In the genomic region with DNA sequence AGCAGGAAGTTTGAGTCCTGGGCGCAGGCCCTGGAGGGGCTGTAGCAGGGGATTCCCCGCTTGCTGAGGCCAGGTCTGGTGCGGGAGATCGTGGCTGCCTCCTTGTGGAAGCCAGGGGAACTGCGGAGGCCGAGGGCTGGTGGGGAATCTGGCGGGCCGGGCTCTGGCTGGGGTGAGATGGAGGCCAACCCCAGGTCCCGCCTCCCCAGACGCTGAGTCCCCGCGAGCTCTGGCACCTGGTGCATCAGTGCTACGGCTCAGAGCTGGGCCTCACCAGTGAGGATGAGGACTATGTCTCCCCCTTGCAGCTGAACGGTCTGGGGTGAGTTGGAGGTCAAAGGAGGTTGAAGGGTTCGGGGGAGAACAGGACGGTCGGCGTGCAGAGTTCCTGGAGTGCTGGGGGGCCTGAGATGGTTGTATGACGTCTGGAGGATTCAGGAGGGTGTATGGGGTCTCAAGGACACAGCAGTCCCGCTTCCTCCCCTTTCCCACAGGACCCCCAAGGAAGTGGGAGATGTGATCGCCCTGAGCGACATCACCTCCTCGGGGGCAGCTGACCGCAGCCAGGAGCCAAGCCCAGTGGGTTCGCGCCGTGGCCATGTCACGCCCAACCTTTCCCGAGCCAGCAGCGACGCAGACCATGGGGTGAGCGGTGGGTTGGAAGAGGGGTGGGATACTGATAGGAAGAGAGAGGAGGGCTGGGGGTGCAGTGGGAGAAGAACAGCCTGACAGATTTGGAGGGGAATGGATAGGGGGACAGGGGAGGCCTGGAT, we compare ENCODE assay signal across 8 cellular contexts. TPM values are rescaled to one million over a fixed set of nuclear protein-coding genes. Genes with fewer than 3 reads are reported as not detected.
DNase-seq lines count a peak whose midpoint lies in the region; ATAC-seq and TF ChIP-seq lines count a peak whose summit lies in the region.

No MANE protein-coding gene starts in this region.

- CTCF ChIA-PET in CD8-positive, alpha-beta memory T cell (lab: Charles Lee): interaction anchor here (0.8 to 6.6 kb wide), 16 partner anchors 14 to 241 kb away, joined by 3 to 122 read pairs (median 4); partner anchors contain the start of gene GRAMD1A

- ATAC-seq in GM21381 (IDR thresholded peaks at IDR 0.05; ENCODE audit: unreplicated experiment): no peak

- peak; percentile 74 to 87 (median 80) for DNase-seq in CD8-positive, alpha-beta memory T cell
- DNase-seq in HT-29 (ENCODE audit: low spot score) (peak; percentile 76), T-helper 9 cell (peak; percentile 83), hepatocyte (ENCODE audit: low spot score) (peak; percentile 82), NCI-H2081 (lab: John Stamatoyannopoulos, UW) (no peak)
- peak; percentile 66 to 69 for DNase-seq in stimulated activated CD4-positive, alpha-beta T cell treated with anti-CD3 and anti-CD28 coated beads, Interleukin-15, amount 100 ng/mL, for 48 hours (ENCODE audit: low read depth in 2 of 2)

- H3K4me3 ChIP-seq in CD8-positive, alpha-beta memory T cell (ENCODE audit: low read length): peak overlapping the region; percentile 37
- H3K4me3 ChIP-seq in hepatocyte: no peak overlapping the region

- peaks cover 16 to 73% (median 16%) of the 10 kb centered on the region in 3 donors for H3K36me3 Mint-ChIP-seq in CD8-positive, alpha-beta memory T cell

- peak overlapping the region; percentile 7 to 84 (median 81) for H3K4me3 Mint-ChIP-seq in CD8-positive, alpha-beta memory T cell

- H3K4me1 ChIP-seq in CD8-positive, alpha-beta memory T cell (ENCODE audit: insufficient read depth, low read length): peaks cover 63% of the 10 kb centered on the region
- no peaks in the 10 kb centered on the region for H3K4me1 ChIP-seq in hepatocyte (ENCODE audit: insufficient read depth)

- no peak overlapping the region for H2AFZ ChIP-seq in hepatocyte

- H3K9me3 Mint-ChIP-seq in CD8-positive, alpha-beta memory T cell: no peaks in the 10 kb centered on the region

- H3K27me3 ChIP-seq in CD8-positive, alpha-beta memory T cell (ENCODE audit: insufficient read depth, low read length, poor library complexity, severe bottlenecking): no peaks in the 10 kb centered on the region
- no peaks in the 10 kb centered on the region for H3K27me3 ChIP-seq in hepatocyte

- H3K27ac Mint-ChIP-seq in CD8-positive, alpha-beta memory T cell: peak overlapping the region; percentile 90 to 99 (median 97)

- no peaks in the 10 kb centered on the region for H4K20me1 ChIP-seq in hepatocyte (ENCODE audit: insufficient read depth, poor library complexity, severe bottlenecking)

- WGBS in hepatocyte (ENCODE audit: low lambda C conversion rate, missing lambda C conversion rate): 70% methylated on average over 32 of the region's 32 CpGs

- H3K27me3 Mint-ChIP-seq in CD8-positive, alpha-beta memory T cell: peaks cover 0 to 1% of the 10 kb centered on the region in 2 donors

- POLR2A ChIA-PET in CD8-positive, alpha-beta memory T cell (lab: Charles Lee): interaction anchor here (0.6 to 4.3 kb wide), 4 partner anchors 7 to 585 kb away, joined by 3 to 48 read pairs (median 4); partner anchors contain the start of genes GRAMD1A and UBA2

- H3K9me3 ChIP-seq in CD8-positive, alpha-beta memory T cell (ENCODE audit: low read length): no peaks in the 10 kb centered on the region
- H3K9me3 ChIP-seq in hepatocyte (ENCODE audit: low read depth): no peaks in the 10 kb centered on the region

- H3K36me3 ChIP-seq in CD8-positive, alpha-beta memory T cell (ENCODE audit: insufficient read depth, low read length): peaks cover 53% of the 10 kb centered on the region
- H3K36me3 ChIP-seq in hepatocyte (replicated peaks; ENCODE audit: insufficient read depth, low read depth): no peaks in the 10 kb centered on the region

- peaks cover 9% of the 10 kb centered on the region for H3K79me2 ChIP-seq in hepatocyte

- no peaks in the 10 kb centered on the region for H3K9me2 ChIP-seq in hepatocyte (replicated peaks; ENCODE audit: insufficient read depth)

- H3K27ac ChIP-seq in CD8-positive, alpha-beta memory T cell (ENCODE audit: low read depth, low read length): peak overlapping the region; percentile 5
- H3K27ac ChIP-seq in angular gyrus (ENCODE audit: low read depth, low read length): peak overlapping the region; percentile 22
- no peak overlapping the region for H3K27ac ChIP-seq in hepatocyte

- H3K4me1 Mint-ChIP-seq in CD8-positive, alpha-beta memory T cell: peaks cover 60 to 79% (median 70%) of the 10 kb centered on the region in 3 donors

- no peak overlapping the region for H3K4me2 ChIP-seq in hepatocyte

- TF ChIP-seq CTCF in hepatocyte (IDR thresholded peaks at IDR 0.05; ENCODE audit: poor library complexity): peak; percentile 82

RNA-seq across cellular contexts. Expression of gene GRAMD1A, which starts 13.1 kb away (rescaled TPM):
- total RNA-seq in CD8-positive, alpha-beta memory T cell: 100 to 1,000 TPM; 205 to 218 TPM
- 51.4 TPM for polyA plus RNA-seq in CD8-positive, alpha-beta memory T cell
- total RNA-seq in HT-29 (2014; rRNA removed; shearing (Covaris generic)): 13.2 and 24.8 TPM in 2 replicates
- 34.8 and 35.4 TPM in 2 replicates for total RNA-seq in hepatocyte
- polyA plus RNA-seq in hepatocyte: 80.2 and 92.4 TPM in 2 replicates

RNA-seq across cellular contexts. Expression of gene SCN1B, which starts 17.0 kb away (rescaled TPM):
- 1 to 10 TPM; 1.1 to 1.9 TPM for total RNA-seq in CD8-positive, alpha-beta memory T cell
- polyA plus RNA-seq in CD8-positive, alpha-beta memory T cell: 1.3 TPM
- 0.25 and 0.73 TPM in 2 replicates for total RNA-seq in HT-29 (2014; rRNA removed; shearing (Covaris generic))
- total RNA-seq in hepatocyte: 0.20 and 0.60 TPM in 2 replicates
- 2.5 and 3.1 TPM in 2 replicates for polyA plus RNA-seq in hepatocyte

RNA-seq across cellular contexts. Expression of gene HPN, which starts 28.3 kb away (rescaled TPM):
- not detected for total RNA-seq in CD8-positive, alpha-beta memory T cell
- polyA plus RNA-seq in CD8-positive, alpha-beta memory T cell: 0.53 TPM
- 0.42 and 3.0 TPM in 2 replicates for total RNA-seq in HT-29 (2014; rRNA removed; shearing (Covaris generic))
- 150 and 162 TPM in 2 replicates for total RNA-seq in hepatocyte
- 206 and 241 TPM in 2 replicates for polyA plus RNA-seq in hepatocyte

RNA-seq across cellular contexts. Expression of gene ZNF792, which starts 49.2 kb away (rescaled TPM):
- 1 to 10 TPM; 7.4 to 7.5 TPM for total RNA-seq in CD8-positive, alpha-beta memory T cell
- polyA plus RNA-seq in CD8-positive, alpha-beta memory T cell: 15.4 TPM
- total RNA-seq in HT-29 (2014; rRNA removed; shearing (Covaris generic)): 11.8 and 12.7 TPM in 2 replicates
- total RNA-seq in hepatocyte: 9.5 and 10.6 TPM in 2 replicates
- polyA plus RNA-seq in hepatocyte: 3.5 and 3.6 TPM in 2 replicates

Comparison
In these comparisons a context has a peak if more than half of its experiments do, and no peak if none do; other contexts are left out.
1. DNase-seq: peak in CD8-positive, alpha-beta memory T cell (5 of 5), HT-29 (single experiment), T-helper 9 cell (single experiment), hepatocyte (single experiment) and stimulated activated CD4-positive, alpha-beta T cell treated with anti-CD3 and anti-CD28 coated beads, Interleukin-15, amount 100 ng/mL, for 48 hours (2 of 2); none in NCI-H2081 (0 of 2).
2. RNA of gene HPN, which starts 28.3 kb away (total RNA-seq): 150 to 162 TPM in hepatocyte; 0.42 to 3.0 TPM in HT-29 and not detected in CD8-positive, alpha-beta memory T cell; every median in the first group is over 10 times any median in the second.